In genomic region chrX:2500681-2501151, GRCh38 we compare ENCODE assay signal across 8 cellular contexts. TPM values are rescaled to one million over a fixed set of nuclear protein-coding genes. Genes with fewer than 3 reads are reported as not detected.
A peak's percentile ranks its signal among the peaks of the same experiment; 100 is the strongest.
DNase-seq lines count a peak whose midpoint lies in the region; ATAC-seq and TF ChIP-seq lines count a peak whose summit lies in the region.

Gene DHRSX, minus strand, starts transcription at chrX:2500976. Its CDS starts 51 bp downstream, at chrX:2500925.
Gene ZBED1, minus strand, starts transcription at chrX:2500976. Its CDS starts 10,257 bp downstream, at chrX:2490719.

- H3K4me3 ChIP-seq in GM12864 (ENCODE audit: low read depth, low read length) (peak within 1 kb of the TSS; percentile 93), SK-N-SH (ENCODE audit: low read depth in 2 of 2, low read length in 1 of 2) (peak within 1 kb of the TSS; percentile 82 to 92)

- TF ChIP-seq EP300 in SK-N-SH (IDR thresholded peaks at IDR 0.05; ENCODE audit: borderline replicate concordance in 1 of 2, low read depth in 1 of 2, low read length in 1 of 2): no peak

- no TSS peak for BruUV-seq in MCF 10A (replicated peaks; lab: Mats Ljungman, UMichigan)

- 0% methylated on average over 1 of the region's 70 CpGs for WGBS in SK-N-SH (ENCODE audit: low lambda C conversion rate)

- POLR2A ChIA-PET in SK-N-SH (lab: Yijun Ruan, JAX): no interaction called here
- POLR2A ChIA-PET in MCF 10A (lab: Yijun Ruan, JAX): no interaction called here

- peak within 1 kb of the TSS; percentile 79 for H3K27ac Mint-ChIP-seq in MCF 10A (ENCODE audit: low read depth, unreplicated experiment)

- no peaks in the 10 kb centered on the region for H3K9me3 Mint-ChIP-seq in MCF 10A (ENCODE audit: unreplicated experiment)

- TF ChIP-seq CTCF in GM12864 (IDR thresholded peaks at IDR 0.05; ENCODE audit: low read depth, low read length, missing control alignments) (no peak), SK-N-SH (IDR thresholded peaks at IDR 0.05) (no peak), MCF 10A (IDR thresholded peaks at IDR 0.05; ENCODE audit: unreplicated experiment) (no peak)

- peak; percentile 70 for ATAC-seq in HG02763 (IDR thresholded peaks at IDR 0.05; ENCODE audit: unreplicated experiment)

- H2AFZ ChIP-seq in SK-N-SH (ENCODE audit: low read depth): peak within 1 kb of the TSS; percentile 85; the same call in 1 of the 2 replicates

- peak within 1 kb of the TSS; percentile 98 for H3K9ac ChIP-seq in SK-N-SH

- peak within 1 kb of the TSS; percentile 74 for H3K4me3 Mint-ChIP-seq in MCF 10A (ENCODE audit: unreplicated experiment)

- H3F3A ChIP-seq in SK-N-SH (replicated peaks; ENCODE audit: insufficient read depth): peaks cover 2% of the 10 kb centered on the region

- intact Hi-C loops in MCF 10A (cut with micrococcal nuclease): loop anchor here (5.0 kb wide), 2 partner anchors 87 to 107 kb away; no protein-coding TSS in a partner anchor

- H3K79me2 ChIP-seq in SK-N-SH (ENCODE audit: insufficient read depth): peaks cover 46% of the 10 kb centered on the region

- TF ChIP-seq RAD21 in SK-N-SH (IDR thresholded peaks at IDR 0.05; ENCODE audit: low read length): no peak

- H3K27ac ChIP-seq in SK-N-SH (ENCODE audit: low read depth in 2 of 2, low read length in 1 of 2): peak within 1 kb of the TSS; percentile 44 to 62; a peak in 3 of 4 replicates

- CTCF ChIA-PET in SK-N-SH (lab: Yijun Ruan, JAX) (no interaction called here), MCF 10A (lab: Yijun Ruan, JAX) (no interaction called here)

- H4K20me1 ChIP-seq in SK-N-SH (ENCODE audit: insufficient read depth): peaks cover 3% of the 10 kb centered on the region; the same call in 1 of the 2 replicates

- no peaks in the 10 kb centered on the region for H3K9me2 ChIP-seq in SK-N-SH

- H3K4me1 Mint-ChIP-seq in MCF 10A (ENCODE audit: insufficient read depth, unreplicated experiment): no peaks in the 10 kb centered on the region

- H3K4me2 ChIP-seq in SK-N-SH: peak within 1 kb of the TSS; percentile 83

- peaks cover 11% of the 10 kb centered on the region for H3K36me3 Mint-ChIP-seq in MCF 10A (ENCODE audit: insufficient read depth, unreplicated experiment)

- DNase-seq in GM12864 (ENCODE audit: low read depth) (no peak), SK-N-SH (peak; percentile 90), MCF 10A (ENCODE audit: unreplicated experiment) (peak; percentile 20), kidney tubule cell (ENCODE audit: low spot score) (peak; percentile 44), SKM-1 (lab: John Stamatoyannopoulos, UW; ENCODE audit: unreplicated experiment) (no peak), DMS53 (lab: John Stamatoyannopoulos, UW) (no peak)
- DNase-seq in stimulated activated CD4-positive, alpha-beta T cell treated with anti-CD3 and anti-CD28 coated beads, Interleukin-4, amount 100 ng/mL, for 4 hours: peak; percentile 26 to 64

- H3K36me3 ChIP-seq in SK-N-SH (replicated peaks in 1 of 2; ENCODE audit: control insufficient read depth in 1 of 2, insufficient read depth in 2 of 2, low read length in 1 of 2): peaks cover 4 to 9% of the 10 kb centered on the region in 2 experiments

- H3K9me3 ChIP-seq in SK-N-SH: no peaks in the 10 kb centered on the region

- H3K27me3 ChIP-seq in SK-N-SH (ENCODE audit: insufficient read depth): no peaks in the 10 kb centered on the region

- H3K27me3 Mint-ChIP-seq in MCF 10A (ENCODE audit: insufficient read depth, unreplicated experiment): no peaks in the 10 kb centered on the region

- H3K4me1 ChIP-seq in SK-N-SH (ENCODE audit: control insufficient read depth in 1 of 2, insufficient read depth in 2 of 2, low read depth in 1 of 2, low read length in 1 of 2): peaks cover 17 to 19% of the 10 kb centered on the region in 2 experiments; a peak in 3 of 4 replicates

TF ChIP-seq in SK-N-SH, 30 proteins besides CTCF, POLR2A, EP300 and RAD21:
- TF ChIP-seq TAF1 (IDR thresholded peaks at IDR 0.05; ENCODE audit: borderline replicate concordance, low read depth, low read length) (peak; percentile 56; the same call in 1 of the 2 replicates), YY1 (IDR thresholded peaks at IDR 0.05; ENCODE audit: low read depth) (0 out of 2 replicates have a peak, but pooled peaks have one; percentile 26), PBX3 (IDR thresholded peaks at IDR 0.05) (no peak)

RNA-seq across cellular contexts. Expression of gene DHRSX, which starts in this region (rescaled TPM):
- polyA plus RNA-seq in SK-N-SH (2012; rRNA removed): 33.8 and 34.3 TPM in 2 replicates
- 27.1 and 33.9 TPM in 2 replicates for polyA plus RNA-seq in SK-N-SH (2012; cell fraction: cytosol; rRNA removed)
- polyA plus RNA-seq in SK-N-SH (2012; cell fraction: nucleus; rRNA removed): 33.8 and 50.0 TPM in 2 replicates
- 23.9 and 26.5 TPM in 2 replicates for total RNA-seq in MCF 10A (2022)

RNA-seq across cellular contexts. Expression of gene ZBED1, which starts in this region (rescaled TPM):
- polyA plus RNA-seq in SK-N-SH (2012; rRNA removed): 16.6 and 16.7 TPM in 2 replicates
- 10.1 and 14.9 TPM in 2 replicates for polyA plus RNA-seq in SK-N-SH (2012; cell fraction: cytosol; rRNA removed)
- 7.2 and 8.4 TPM in 2 replicates for polyA plus RNA-seq in SK-N-SH (2012; cell fraction: nucleus; rRNA removed)
- 19.6 and 23.7 TPM in 2 replicates for total RNA-seq in MCF 10A (2022)

Comparison
In these comparisons a context has a peak if more than half of its experiments do, and no peak if none do; other contexts are left out.
1. DNase-seq: peak in SK-N-SH (single experiment), MCF 10A (single experiment), kidney tubule cell (single experiment) and stimulated activated CD4-positive, alpha-beta T cell treated with anti-CD3 and anti-CD28 coated beads, Interleukin-4, amount 100 ng/mL, for 4 hours (2 of 2); none in GM12864 (single experiment), SKM-1 (single experiment) and DMS53 (single experiment).